Comparison of ENCODE assay signal across 18 cellular contexts in the genomic region with DNA sequence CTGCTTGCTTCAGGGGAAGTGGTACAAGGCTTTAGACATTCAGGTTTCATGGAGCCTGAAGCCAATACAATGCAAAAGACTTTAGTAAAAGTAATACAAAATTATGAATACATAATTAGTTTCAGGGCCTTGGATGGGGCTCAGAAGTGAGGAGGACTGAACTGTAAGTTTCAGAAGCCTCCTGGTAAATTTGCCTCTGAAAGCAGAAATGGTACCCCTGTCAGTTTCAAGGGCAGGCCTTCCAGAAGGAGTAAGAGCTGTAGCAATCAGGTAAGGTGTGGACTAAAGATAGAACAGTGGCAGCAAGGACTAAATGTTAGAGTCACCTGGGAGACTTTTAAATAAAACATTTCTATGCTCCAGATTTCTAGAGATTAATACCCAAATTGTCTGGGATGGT.
DNase-seq lines count a peak whose midpoint lies in the region; ATAC-seq, FAIRE-seq and TF ChIP-seq lines count a peak whose summit lies in the region.
"Had no signal": no experiment of that assay in that cellular context is flagged by ENCODE, and none has a peak within 500 bp of the region (broad histone marks: within the 10 kb centered on the region; RNA-seq: fewer than 3 reads in every experiment).

No MANE protein-coding gene starts in this region.

- H3K4me1 ChIP-seq in MM.1S (ENCODE audit: low read length) (peaks cover 12% of the 10 kb centered on the region), GM12878 (ENCODE audit: control insufficient read depth, insufficient read depth, low read length) (no peaks in the 10 kb centered on the region)

- FAIRE-seq in GM12878 (lab: Jason Lieb, UNC) (no peak), H54 (lab: Jason Lieb, UNC) (no peak)
- FAIRE-seq: GM18507, H1 had no signal

- RAD21 ChIA-PET in GM12878 (lab: Charles Lee; ENCODE audit: unreplicated experiment): interaction anchor here (1.2 kb wide), 1 partner anchor 122 kb away, joined by 4 read pairs; no protein-coding TSS in a partner anchor

- no peaks in the 10 kb centered on the region for H3K9me2 ChIP-seq in MM.1S (replicated peaks; ENCODE audit: insufficient read depth, low read length)

- H3F3A ChIP-seq in MM.1S (ENCODE audit: insufficient read depth, low read length): no peaks in the 10 kb centered on the region; the same call in none of the 2 replicates

- H3K4me2 ChIP-seq in MM.1S (ENCODE audit: low read depth, low read length): no peak overlapping the region
- no peak overlapping the region for H3K4me2 ChIP-seq in GM12878 (ENCODE audit: control insufficient read depth, insufficient read depth)

- H3K79me2 ChIP-seq in MM.1S (ENCODE audit: low read length): no peaks in the 10 kb centered on the region
- H3K79me2 ChIP-seq in GM12878 (ENCODE audit: control insufficient read depth, insufficient read depth, low read length): no peaks in the 10 kb centered on the region

- H3K9me3 ChIP-seq in MM.1S (replicated peaks; ENCODE audit: insufficient read depth, low read length) (no peaks in the 10 kb centered on the region), GM12878 (replicated peaks; ENCODE audit: control insufficient read depth, insufficient read depth, low read length) (no peaks in the 10 kb centered on the region)

- DNase-seq in MM.1S (peak; percentile 51), GM12878 (ENCODE audit: low read depth, low spot score) (no peak), H54 (ENCODE audit: insufficient read length, low spot score) (no peak), posterior vena cava (ENCODE audit: low spot score) (no peak), A172 (ENCODE audit: low spot score) (no peak)
- DNase-seq: 8988T; C1 segment of cervical spinal cord; Calu3; CD4-positive, alpha-beta memory T cell; DMS53; DMS79 treated with DMSO at 0.1 percent for 48 hours; GF-D8; GM23248; H9 had no signal

- H2AFZ ChIP-seq in MM.1S (ENCODE audit: low read length) (no peak overlapping the region), GM12878 (ENCODE audit: control insufficient read depth, low read depth, low read length) (no peak overlapping the region)
- H2AFZ ChIP-seq: GM23248 had no signal

- no peak for TF ChIP-seq RAD21 in GM12878 (IDR thresholded peaks at IDR 0.05; ENCODE audit: insufficient read depth, low read depth, low read length)

- H3K4me3 ChIP-seq in MM.1S (ENCODE audit: low read length): no peak overlapping the region
- no peak overlapping the region for H3K4me3 ChIP-seq in GM12878
- H3K4me3 ChIP-seq: GM23248 had no signal

- no peaks in the 10 kb centered on the region for H4K20me1 ChIP-seq in MM.1S (ENCODE audit: insufficient read depth, low read length)
- H4K20me1 ChIP-seq in GM12878 (ENCODE audit: control insufficient read depth, insufficient read depth): no peaks in the 10 kb centered on the region

- TF ChIP-seq CTCF in MM.1S (IDR thresholded peaks at IDR 0.05; ENCODE audit: low read length) (no peak), GM12878 (IDR thresholded peaks at IDR 0.05 in 2 of 3, conservative IDR thresholded peaks at IDR 0.05 in 1 of 3; ENCODE audit: control insufficient read depth in 2 of 3, extremely low read depth in 1 of 3, insufficient read depth in 1 of 3, low read depth in 3 of 3, low read length in 3 of 3) (no peak)

- H3K36me3 ChIP-seq in MM.1S (replicated peaks; ENCODE audit: insufficient read depth, low read length) (no peaks in the 10 kb centered on the region), GM12878 (ENCODE audit: control insufficient read depth in 2 of 2, insufficient read depth in 2 of 2, low read length in 1 of 2) (no peaks in the 10 kb centered on the region)

- TF ChIP-seq EP300 in GM12878 (IDR thresholded peaks at IDR 0.05; ENCODE audit: borderline replicate concordance in 1 of 2, control insufficient read depth in 1 of 2, low read depth in 2 of 2, low read length in 2 of 2): no peak

- SMC1A ChIA-PET in GM12878 (lab: Charles Lee; ENCODE audit: uncharacterized antibody, unreplicated experiment): interaction anchor here (0.7 to 3.5 kb wide), 7 partner anchors 8 to 1131 kb away, joined by 3 to 11 read pairs (median 3); no protein-coding TSS in a partner anchor

- in situ Hi-C loops in GM12878 (cut with MboI): no loop called here

- peak overlapping the region; percentile 1; the same call in 1 of the 2 replicates for H3K27ac ChIP-seq in MM.1S (ENCODE audit: low read length)
- H3K27ac ChIP-seq in GM12878 (ENCODE audit: control insufficient read depth, insufficient read depth): no peak overlapping the region
- H3K27ac ChIP-seq: GM23248 had no signal

- H3K27me3 ChIP-seq in MM.1S (replicated peaks; ENCODE audit: insufficient read depth, low read length) (no peaks in the 10 kb centered on the region), GM12878 (replicated peaks in 1 of 2; ENCODE audit: control insufficient read depth in 2 of 2, insufficient read depth in 2 of 2, low read length in 1 of 2) (no peaks in the 10 kb centered on the region; a peak in 1 of 4 replicates)

- BruUV-seq in GM12878 (replicated peaks; lab: Mats Ljungman, UMichigan): no TSS peak

- intact Hi-C loops in GM12878 (cut with micrococcal nuclease; ENCODE audit: unreplicated experiment) (no loop called here), posterior vena cava (cut with DNase I) (no loop called here)

- ATAC-seq in GM21526 (IDR thresholded peaks at IDR 0.05; ENCODE audit: low FRiP score, unreplicated experiment): peak; percentile 54
- ATAC-seq in GM12878: peak; percentile 22; the same call in 2 of the 3 replicates
- ATAC-seq: HCT116 had no signal

- TF ChIP-seq POLR2A in GM12878 (IDR thresholded peaks at IDR 0.05; ENCODE audit: low read depth, low read length): no peak
- TF ChIP-seq POLR2A in H54 (IDR thresholded peaks at IDR 0.05; ENCODE audit: low read depth, low read length): no peak

- CTCF ChIA-PET in GM12878 (lab: Yijun Ruan, JAX): interaction anchor here (1.3 to 1.4 kb wide), 2 partner anchors 13 to 124 kb away, joined by 3 to 7 read pairs; no protein-coding TSS in a partner anchor

- POLR2A ChIA-PET in GM12878 (lab: Charles Lee): no interaction called here

- H3K9ac ChIP-seq in MM.1S (ENCODE audit: low read length) (no peak overlapping the region), GM12878 (ENCODE audit: control insufficient read depth, insufficient read depth, low read length) (no peak overlapping the region)
- H3K9ac ChIP-seq: GM23248 had no signal

TF ChIP-seq in GM12878, 131 proteins besides CTCF, POLR2A, EP300 and RAD21:
- TF ChIP-seq RAD51 (IDR thresholded peaks at IDR 0.05) (no peak), TCF12 (IDR thresholded peaks at IDR 0.05; ENCODE audit: low read depth, low read length) (no peak), RELA (IDR thresholded peaks at IDR 0.05; ENCODE audit: borderline replicate concordance, partially characterized antibody) (no peak), SMAD5 (IDR thresholded peaks at IDR 0.05; ENCODE audit: low read depth) (no peak), KAT2A (conservative IDR thresholded peaks at IDR 0.05; ENCODE audit: control insufficient read depth, low read depth, low read length) (no peak), SMC3 (IDR thresholded peaks at IDR 0.05; ENCODE audit: borderline replicate concordance, low read length) (no peak), SIN3A (IDR thresholded peaks at IDR 0.05; ENCODE audit: low read depth, low read length) (no peak), CBX3 (IDR thresholded peaks at IDR 0.05; ENCODE audit: borderline replicate concordance, low read depth) (no peak), EGR1 (IDR thresholded peaks at IDR 0.05; ENCODE audit: borderline replicate concordance in 1 of 2, low read depth in 2 of 2, low read length in 2 of 2) (no peak), NR2C1 (IDR thresholded peaks at IDR 0.05) (no peak), PBX3 (IDR thresholded peaks at IDR 0.05; ENCODE audit: insufficient replicate concordance, low read depth, low read length) (no peak), JUND (IDR thresholded peaks at IDR 0.05; ENCODE audit: low read depth, low read length) (no peak), MXI1 (IDR thresholded peaks at IDR 0.05; ENCODE audit: low read depth, low read length) (no peak), ZNF24 (IDR thresholded peaks at IDR 0.05) (no peak)
TF ChIP-seq in GM12878: peak in this region for 0.
